ENCODE assay signal across 11 cellular contexts in the genomic region with DNA sequence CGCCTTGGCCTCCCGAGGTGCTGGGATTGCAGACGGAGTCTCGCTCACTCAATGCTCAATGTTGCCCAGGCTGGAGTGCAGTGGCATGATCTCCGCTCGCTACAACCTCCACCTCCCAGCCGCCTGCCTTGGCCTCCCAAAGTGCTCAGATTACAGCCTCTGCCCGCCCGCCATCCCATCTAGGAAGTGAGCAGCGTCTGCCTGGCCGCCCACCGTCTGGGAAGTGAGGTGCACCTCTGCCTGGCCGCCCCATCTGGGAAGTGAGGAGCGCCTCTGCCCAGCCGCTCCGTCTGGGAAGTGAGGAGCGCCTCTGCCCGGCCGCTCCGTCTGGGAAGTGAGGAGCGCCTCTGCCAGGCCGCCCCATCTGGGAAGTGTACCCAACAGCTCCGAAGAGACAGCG. TPM values are rescaled to one million over a fixed set of nuclear protein-coding genes. Genes with fewer than 3 reads are reported as not detected.
DNase-seq lines count a peak whose midpoint lies in the region; ATAC-seq and TF ChIP-seq lines count a peak whose summit lies in the region.
"Not testable (repeated sequence)": the region's sequence is repeated elsewhere in the genome, so short reads cannot be mapped to it uniquely, and the experiment has no call there.
"Had no signal": no experiment of that assay in that cellular context is flagged by ENCODE, and none has a peak within 500 bp of the region (broad histone marks: within the 10 kb centered on the region; RNA-seq: fewer than 3 reads in every experiment).

No MANE protein-coding gene starts in this region.

- H3K27ac ChIP-seq in right atrium auricular region: not testable (repeated sequence)

- not testable (repeated sequence) for H3K36me3 ChIP-seq in Caco-2 (ENCODE audit: control insufficient read depth, insufficient read depth, low read length); right atrium auricular region

- DNase-seq in Caco-2: not testable (repeated sequence)
- peak; percentile 34 for DNase-seq in right atrium auricular region (ENCODE audit: low spot score)
- DNase-seq in left lobe of liver (ENCODE audit: low spot score): peak; percentile 29
- peak; percentile 31 for DNase-seq in ureter (ENCODE audit: low spot score)

- not testable (repeated sequence) for TF ChIP-seq CTCF in Caco-2 (IDR thresholded peaks at IDR 0.05; ENCODE audit: insufficient read depth in 1 of 2, low read depth in 1 of 2, low read length in 1 of 2, severe bottlenecking in 1 of 2, unreplicated experiment in 1 of 2); right atrium auricular region (IDR thresholded peaks at IDR 0.05)

- H3K9me3 Mint-ChIP-seq in Caco-2 (ENCODE audit: unreplicated experiment): peaks cover 46% of the 10 kb centered on the region

- H3K4me3 Mint-ChIP-seq in Caco-2 (ENCODE audit: unreplicated experiment): not testable (repeated sequence)

- intact Hi-C loops in Caco-2 (cut with micrococcal nuclease; ENCODE audit: unreplicated experiment): loop anchor here (1.0 to 2.0 kb wide), 2 partner anchors 29 to 77 kb away; no protein-coding TSS in a partner anchor

- CTCF ChIA-PET in Caco-2 (lab: Charles Lee): interaction anchor here (0.7 kb wide), 1 partner anchor 181 kb away, joined by 3 read pairs; no protein-coding TSS in a partner anchor

- H3K27me3 Mint-ChIP-seq in Caco-2 (ENCODE audit: insufficient read depth, unreplicated experiment): not testable (repeated sequence)

- peak overlapping the region; percentile 70 for H3K27ac Mint-ChIP-seq in Caco-2 (ENCODE audit: unreplicated experiment)

- not testable (repeated sequence) for H3K36me3 Mint-ChIP-seq in Caco-2 (ENCODE audit: insufficient read depth, unreplicated experiment)

- not testable (repeated sequence) for H3K9me3 ChIP-seq in Caco-2, right atrium auricular region

- not testable (repeated sequence) for BruUV-seq in Caco-2 (replicated peaks; lab: Mats Ljungman, UMichigan)

- H3K27me3 ChIP-seq in Caco-2 (replicated peaks; ENCODE audit: control insufficient read depth, insufficient read depth, low read length); right atrium auricular region: not testable (repeated sequence)

- POLR2A ChIA-PET in Caco-2 (lab: Charles Lee): not testable (repeated sequence)

- ATAC-seq in left lobe of liver: not testable (repeated sequence)

- peaks cover 40% of the 10 kb centered on the region for H3K4me1 Mint-ChIP-seq in Caco-2 (ENCODE audit: low read depth, unreplicated experiment)

- not testable (repeated sequence) for H3K4me3 ChIP-seq in Caco-2 (ENCODE audit: low read depth, low read length); right atrium auricular region

- peaks cover 18% of the 10 kb centered on the region for H3K4me1 ChIP-seq in Caco-2
- not testable (repeated sequence) for H3K4me1 ChIP-seq in right atrium auricular region

RNA-seq across cellular contexts. Expression of gene DRD2, which starts 48.7 kb away (rescaled TPM):
- 13.9 and 17.6 TPM in 2 replicates for total RNA-seq in Caco-2 (2022)
- total RNA-seq in right atrium auricular region: not detected
- total RNA-seq in left lobe of liver: not detected
- 0.44 TPM for total RNA-seq in ureter
- total RNA-seq: A172; B cell; CD4-positive, alpha-beta memory T cell; CD4-positive, alpha-beta T cell; CD4-positive, CD25-positive, alpha-beta regulatory T cell; CD8-positive, alpha-beta memory T cell; CD8-positive, alpha-beta T cell had no signal

Comparison
In these comparisons a context has a peak if more than half of its experiments do, and no peak if none do; other contexts are left out.
1. RNA of gene DRD2, which starts 48.7 kb away (total RNA-seq): 13.9 to 17.6 TPM in Caco-2; 0.44 TPM in ureter (single experiment), not detected in right atrium auricular region and not detected in left lobe of liver (single experiment); every median in the first group is over 10 times any median in the second.